8 cellular contexts compared by ENCODE assay signal in genomic region chr2:119759451-119760236, GRCh38. TPM values are rescaled to one million over a fixed set of nuclear protein-coding genes. Genes with fewer than 3 reads are reported as not detected.
A peak's percentile ranks its signal among the peaks of the same experiment; 100 is the strongest.
DNase-seq lines count a peak whose midpoint lies in the region; ATAC-seq and TF ChIP-seq lines count a peak whose summit lies in the region.

Gene PTPN4, plus strand, starts transcription at chr2:119759922. Its CDS starts 49,932 bp downstream, at chr2:119809854.

- H3K4me1 ChIP-seq in PC-3 (ENCODE audit: insufficient read depth, low read length): peaks cover 34% of the 10 kb centered on the region
- H3K4me1 ChIP-seq in mononuclear cell (ENCODE audit: insufficient read depth, low read length): peaks cover 16% of the 10 kb centered on the region

- no peaks in the 10 kb centered on the region for H3F3A ChIP-seq in PC-3 (ENCODE audit: low read length, unreplicated experiment)

- TF ChIP-seq CTCF in PC-3 (conservative IDR thresholded peaks at IDR 0.05; ENCODE audit: low read depth, low read length): no peak
- no peak for TF ChIP-seq CTCF in epithelial cell of esophagus (IDR thresholded peaks at IDR 0.05; ENCODE audit: insufficient read depth, low read depth, low read length, missing control alignments)

- DNase-seq in DMS114 treated with DMSO at 0.1 percent for 48 hours (lab: John Stamatoyannopoulos, UW; ENCODE audit: unreplicated experiment): peak; percentile 90
- peak; percentile 99 for DNase-seq in PC-3
- DNase-seq in activated T-cell treated with anti-CD3 and anti-CD28 coated beads for 48 hours (ENCODE audit: low read depth): peak; percentile 93
- DNase-seq in epithelial cell of esophagus (ENCODE audit: low read depth): peak; percentile 99
- DNase-seq in stimulated activated CD8-positive, alpha-beta memory T cell treated with anti-CD3 and anti-CD28 coated beads, Interleukin-4, amount 100 ng/mL, for 1 hour (ENCODE audit: low read depth in 2 of 2, low spot score in 1 of 2): peak; percentile 88 to 92

- H3K4me2 ChIP-seq in PC-3 (ENCODE audit: low read length): peak within 1 kb of the TSS; percentile 95

- H3K4me3 ChIP-seq in PC-3 (ENCODE audit: low read length): peak within 1 kb of the TSS; percentile 97
- H3K4me3 ChIP-seq in epithelial cell of esophagus (ENCODE audit: low read length): peak within 1 kb of the TSS; percentile 82
- H3K4me3 ChIP-seq in mononuclear cell (ENCODE audit: low read length): peak within 1 kb of the TSS; percentile 83

- no peaks in the 10 kb centered on the region for H3K9me2 ChIP-seq in PC-3 (replicated peaks; ENCODE audit: low read length)

- H3K9ac ChIP-seq in PC-3 (ENCODE audit: low read length): peak within 1 kb of the TSS; percentile 92

- ATAC-seq in GM21576 (IDR thresholded peaks at IDR 0.05; ENCODE audit: unreplicated experiment) (peak; percentile 93), PC-3 (peak; percentile 86)

- peak within 1 kb of the TSS; percentile 90 for H3K27ac ChIP-seq in PC-3 (ENCODE audit: low read length)

- POLR2A ChIA-PET in PC-3 (lab: Charles Lee; ENCODE audit: unreplicated experiment): interaction anchor here (0.6 to 1.0 kb wide), 3 partner anchors 15 to 163 kb away, joined by 3 to 4 read pairs (median 3); no protein-coding TSS in a partner anchor

- peaks cover 48% of the 10 kb centered on the region for H3K79me2 ChIP-seq in PC-3 (ENCODE audit: low read length)

- H3K9me3 ChIP-seq in PC-3 (ENCODE audit: low read length) (no peaks in the 10 kb centered on the region), mononuclear cell (ENCODE audit: low read depth, low read length) (no peaks in the 10 kb centered on the region)

- peak within 1 kb of the TSS; percentile 86 for H2AFZ ChIP-seq in PC-3 (ENCODE audit: low read length)

- no peak for TF ChIP-seq RAD21 in Ishikawa (IDR thresholded peaks at IDR 0.05; ENCODE audit: low read depth)

- intact Hi-C loops in PC-3 (cut with micrococcal nuclease): loop anchor here (1.0 to 5.0 kb wide), 3 partner anchors 15 to 253 kb away; partner anchors contain the start of gene EPB41L5

- CTCF ChIA-PET in PC-3 (lab: Charles Lee): interaction anchor here (0.7 to 1.2 kb wide), 6 partner anchors 57 to 119 kb away, joined by 3 to 10 read pairs (median 4); partner anchors contain the start of gene TMEM177

- no peaks in the 10 kb centered on the region for H3K27me3 ChIP-seq in PC-3 (ENCODE audit: low read length)
- H3K27me3 ChIP-seq in mononuclear cell (ENCODE audit: insufficient read depth, low read length): no peaks in the 10 kb centered on the region

- no TSS peak for BruUV-seq in PC-3 (replicated peaks; lab: Mats Ljungman, UMichigan)

- H4K20me1 ChIP-seq in PC-3 (ENCODE audit: low read length): peaks cover 37% of the 10 kb centered on the region

- H3K36me3 ChIP-seq in PC-3 (ENCODE audit: low read depth, low read length): no peaks in the 10 kb centered on the region

- no peak; the same call in 1 of the 2 replicates for TF ChIP-seq EP300 in Ishikawa (IDR thresholded peaks at IDR 0.05; ENCODE audit: borderline replicate concordance)

TF ChIP-seq in Ishikawa, 13 proteins besides CTCF, POLR2A, EP300 and RAD21:
- TF ChIP-seq TAF1 (IDR thresholded peaks at IDR 0.05; ENCODE audit: low read depth) (peak; percentile 72), TEAD4 (IDR thresholded peaks at IDR 0.05) (peak; percentile 33), NFIC (IDR thresholded peaks at IDR 0.05) (0 out of 2 replicates have a peak, but pooled peaks have one; percentile 9), TCF12 (IDR thresholded peaks at IDR 0.05; ENCODE audit: low read depth) (peak; percentile 40; the same call in 1 of the 2 replicates), YY1 (IDR thresholded peaks at IDR 0.05; ENCODE audit: low read depth) (peak; percentile 89), CREB1 (IDR thresholded peaks at IDR 0.05; ENCODE audit: low read depth) (no peak), ZBTB7A (IDR thresholded peaks at IDR 0.05; ENCODE audit: low read depth) (peak; percentile 76; the same call in 1 of the 2 replicates), EGR1 (IDR thresholded peaks at IDR 0.05) (peak; percentile 60; the same call in 1 of the 2 replicates), MAX (IDR thresholded peaks at IDR 0.05) (peak; percentile 95), USF1 (IDR thresholded peaks at IDR 0.05) (no peak; the same call in 1 of the 2 replicates), FOXM1 (IDR thresholded peaks at IDR 0.05; ENCODE audit: borderline replicate concordance, low read depth) (peak; percentile 40; the same call in 1 of the 2 replicates), REST (IDR thresholded peaks at IDR 0.05; ENCODE audit: low read depth) (no peak), CEBPB (IDR thresholded peaks at IDR 0.05) (0 out of 2 replicates have a peak, but pooled peaks have one; percentile 14)

RNA-seq across cellular contexts. Expression of gene PTPN4, which starts in this region (rescaled TPM):
- total RNA-seq in PC-3 (2014; rRNA removed): 41.2 and 44.5 TPM in 2 replicates
- 85.0 TPM for total RNA-seq in mononuclear cell

Comparison
In these comparisons a context has a peak if more than half of its experiments do, and no peak if none do; other contexts are left out.
1. Peak in every context shown above with its lines: DNase-seq, ATAC-seq, H3K4me3 ChIP-seq and H3K27ac ChIP-seq.